In genomic region chr9:67724885-67725284, GRCh38 we compare ENCODE assay signal across 8 cellular contexts.
DNase-seq lines count a peak whose midpoint lies in the region; ATAC-seq and TF ChIP-seq lines count a peak whose summit lies in the region.
"Not testable (repeated sequence)": the region's sequence is repeated elsewhere in the genome, so short reads cannot be mapped to it uniquely, and the experiment has no call there.

No MANE protein-coding gene starts in this region.

- not testable (repeated sequence) for H3K4me1 Mint-ChIP-seq in activated CD4-positive, alpha-beta memory T cell treated with anti-CD3 and anti-CD28 coated beads, Interleukin-2, amount 10 ng/mL, durations not matched to agents 7 days and 5 days; nephron progenitor cell

- POLR2A ChIA-PET in activated CD4-positive, alpha-beta memory T cell treated with anti-CD3 and anti-CD28 coated beads, Interleukin-2, amount 10 ng/mL, durations not matched to agents 7 days and 5 days (lab: Charles Lee), result not testable (repeated sequence)

- DNase-seq in T-helper 1 cell (peak in 3 of 5 donors; percentile 4 to 22 (median 10)), activated gamma-delta T cell treated with Interleukin-2 at 50 U/mL for 16 hours (peak; percentile 12), right atrium auricular region (ENCODE audit: low spot score) (peak; percentile 58), nephron progenitor cell (peak; percentile 4), upper lobe of right lung (peak; percentile 53)
- peak; percentile 50 for DNase-seq in activated CD4-positive, alpha-beta memory T cell treated with anti-CD3 and anti-CD28 coated beads, Interleukin-2, amount 10 ng/mL, durations not matched to agents 7 days and 5 days
- DNase-seq in coronary artery (ENCODE audit: low spot score), result not testable (repeated sequence)
- DNase-seq in stimulated activated CD4-positive, alpha-beta T cell treated with anti-CD3 and anti-CD28 coated beads, Interleukin-4, amount 100 ng/mL, for 24 hours, result peak; percentile 38

- intact Hi-C loops in upper lobe of right lung (cut with DNase I), result not testable (repeated sequence)

- CTCF ChIA-PET in activated CD4-positive, alpha-beta memory T cell treated with anti-CD3 and anti-CD28 coated beads, Interleukin-2, amount 10 ng/mL, durations not matched to agents 7 days and 5 days (lab: Charles Lee), result not testable (repeated sequence)

- H3K36me3 ChIP-seq in right atrium auricular region, upper lobe of right lung: not testable (repeated sequence)

- not testable (repeated sequence) for H3K9me3 Mint-ChIP-seq in activated CD4-positive, alpha-beta memory T cell treated with anti-CD3 and anti-CD28 coated beads, Interleukin-2, amount 10 ng/mL, durations not matched to agents 7 days and 5 days; nephron progenitor cell

- not testable (repeated sequence) for ATAC-seq in upper lobe of right lung

- not testable (repeated sequence) for H3K27me3 Mint-ChIP-seq in activated CD4-positive, alpha-beta memory T cell treated with anti-CD3 and anti-CD28 coated beads, Interleukin-2, amount 10 ng/mL, durations not matched to agents 7 days and 5 days; nephron progenitor cell (ENCODE audit: low read depth, poor library complexity)

- H3K27me3 ChIP-seq in right atrium auricular region, upper lobe of right lung: not testable (repeated sequence)

- not testable (repeated sequence) for H3K4me3 Mint-ChIP-seq in activated CD4-positive, alpha-beta memory T cell treated with anti-CD3 and anti-CD28 coated beads, Interleukin-2, amount 10 ng/mL, durations not matched to agents 7 days and 5 days; nephron progenitor cell

- not testable (repeated sequence) for H3K4me1 ChIP-seq in right atrium auricular region, upper lobe of right lung

- H3K27ac ChIP-seq in coronary artery, result peak overlapping the region in 1 of 2 donors; percentile 20
- not testable (repeated sequence) for H3K27ac ChIP-seq in right atrium auricular region, upper lobe of right lung

- not testable (repeated sequence) for H3K9me3 ChIP-seq in right atrium auricular region, upper lobe of right lung

- TF ChIP-seq CTCF in coronary artery (IDR thresholded peaks at IDR 0.05); right atrium auricular region (IDR thresholded peaks at IDR 0.05); nephron progenitor cell (IDR thresholded peaks at IDR 0.05); upper lobe of right lung (IDR thresholded peaks at IDR 0.05): not testable (repeated sequence)

- H3K36me3 Mint-ChIP-seq in activated CD4-positive, alpha-beta memory T cell treated with anti-CD3 and anti-CD28 coated beads, Interleukin-2, amount 10 ng/mL, durations not matched to agents 7 days and 5 days (ENCODE audit: low read depth); nephron progenitor cell (ENCODE audit: low read depth): not testable (repeated sequence)

- H3K4me3 ChIP-seq in coronary artery (peak overlapping the region; percentile 53), right atrium auricular region (peak overlapping the region; percentile 21 to 36)
- not testable (repeated sequence) for H3K4me3 ChIP-seq in upper lobe of right lung

- not testable (repeated sequence) for H3K27ac Mint-ChIP-seq in activated CD4-positive, alpha-beta memory T cell treated with anti-CD3 and anti-CD28 coated beads, Interleukin-2, amount 10 ng/mL, durations not matched to agents 7 days and 5 days; nephron progenitor cell
